Comparison of ENCODE assay signal across 20 cellular contexts in the genomic region with DNA sequence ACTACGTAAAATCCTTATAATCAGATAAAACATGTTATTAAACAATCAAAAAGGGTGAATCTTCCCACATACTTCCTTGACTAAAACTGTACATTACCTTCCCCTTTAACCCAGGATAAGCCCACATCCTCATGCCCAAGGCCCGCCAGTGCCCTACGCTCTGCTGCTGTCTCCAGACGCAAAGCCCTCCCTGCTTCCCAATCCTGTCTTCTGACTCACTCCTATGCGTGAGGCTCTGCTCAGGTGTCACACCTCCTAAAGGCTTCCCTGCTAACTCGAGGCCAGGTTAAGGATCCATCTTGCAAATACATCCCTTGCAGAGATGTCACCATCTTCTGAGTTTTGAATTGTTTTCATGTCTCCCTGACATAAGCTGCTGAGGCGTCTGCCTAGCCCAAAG.
A peak's percentile ranks its signal among the peaks of the same experiment; 100 is the strongest.
DNase-seq lines count a peak whose midpoint lies in the region; ATAC-seq and TF ChIP-seq lines count a peak whose summit lies in the region.
"Had no signal": no experiment of that assay in that cellular context is flagged by ENCODE, and none has a peak within 500 bp of the region (broad histone marks: within the 10 kb centered on the region; RNA-seq: fewer than 3 reads in every experiment).

No MANE protein-coding gene starts in this region.

- H3K4me1 ChIP-seq in RWPE2 (ENCODE audit: insufficient read depth, poor library complexity, severe bottlenecking) (no peaks in the 10 kb centered on the region), ectodermal cell (ENCODE audit: control insufficient read depth, insufficient read depth, low read length) (peaks cover 37% of the 10 kb centered on the region), smooth muscle cell (ENCODE audit: low read depth) (peaks cover 20% of the 10 kb centered on the region)
- H3K4me1 ChIP-seq: left lung had no signal

- H3K36me3 ChIP-seq in RWPE2 (ENCODE audit: low read depth): no peaks in the 10 kb centered on the region
- no peaks in the 10 kb centered on the region for H3K36me3 ChIP-seq in ectodermal cell (ENCODE audit: control insufficient read depth, insufficient read depth, low read length)
- no peaks in the 10 kb centered on the region for H3K36me3 ChIP-seq in smooth muscle cell (ENCODE audit: low read depth)
- H3K36me3 ChIP-seq: heart left ventricle had no signal

- ATAC-seq in RWPE2 (ENCODE audit: low read depth): peak; percentile 72; the same call in 2 of the 3 replicates
- ATAC-seq in HG03196 (IDR thresholded peaks at IDR 0.05; ENCODE audit: unreplicated experiment): no peak
- ATAC-seq: activated naive CD8-positive, alpha-beta T cell treated with anti-CD3 and anti-CD28 coated beads, Interleukin-2, amount 50 U/mL, for 24 hours; mucosa of descending colon had no signal

- no peak overlapping the region for H2AFZ ChIP-seq in smooth muscle cell (ENCODE audit: low read depth)

- H3F3A ChIP-seq in smooth muscle cell (ENCODE audit: low read depth): peaks cover 4% of the 10 kb centered on the region

- H3K4me2 ChIP-seq in smooth muscle cell: peak overlapping the region; percentile 51
- H3K4me2 ChIP-seq: BLaER1 had no signal

- TF ChIP-seq CTCF in RWPE2 (IDR thresholded peaks at IDR 0.05; ENCODE audit: poor library complexity, severe bottlenecking): no peak
- TF ChIP-seq CTCF in smooth muscle cell (IDR thresholded peaks at IDR 0.05; ENCODE audit: borderline replicate concordance, insufficient read depth, poor library complexity, severe bottlenecking): no peak

- H3K27me3 ChIP-seq in RWPE2 (ENCODE audit: insufficient read depth, poor library complexity, severe bottlenecking) (no peaks in the 10 kb centered on the region), ectodermal cell (ENCODE audit: control insufficient read depth, insufficient read depth, low read length, poor library complexity, severe bottlenecking) (no peaks in the 10 kb centered on the region), layer of hippocampus (ENCODE audit: control insufficient read depth, insufficient read depth, low read length) (no peaks in the 10 kb centered on the region), smooth muscle cell (ENCODE audit: low read depth) (no peaks in the 10 kb centered on the region)
- H3K27me3 ChIP-seq: BLaER1, heart left ventricle, left lung had no signal

- H3K4me3 ChIP-seq in RWPE2 (ENCODE audit: severe bottlenecking): no peak overlapping the region
- H3K4me3 ChIP-seq in ectodermal cell (ENCODE audit: insufficient read depth, low read depth, low read length): no peak overlapping the region
- no peak overlapping the region for H3K4me3 ChIP-seq in smooth muscle cell
- H3K4me3 ChIP-seq: BLaER1, heart left ventricle, left lung, mucosa of descending colon had no signal

- DNase-seq in RWPE2 (ENCODE audit: low spot score) (no peak), smooth muscle cell (lab: John Stamatoyannopoulos, UW; ENCODE audit: unreplicated experiment) (no peak), DMS53 (lab: John Stamatoyannopoulos, UW) (no peak), SIG-M5 treated with dmso at 0.1 percent for 504 hours (lab: John Stamatoyannopoulos, UW; ENCODE audit: unreplicated experiment) (no peak)
- DNase-seq: activated gamma-delta T cell treated with Interleukin-2 at 50 U/mL for 16 hours; activated naive CD8-positive, alpha-beta T cell treated with anti-CD3 and anti-CD28 coated beads, Interleukin-2, amount 50 U/mL, for 24 hours; cortex of kidney; DMS79; HCEC 1CT; heart left ventricle; left lung; mucosa of descending colon; NCI-H1092; NCI-H1930; NCI-H2227 treated with DMSO at 0.1 percent for 48 hours; nephron progenitor cell had no signal

- H3K79me2 ChIP-seq in smooth muscle cell (ENCODE audit: low read depth): peaks cover 35% of the 10 kb centered on the region

- no peaks in the 10 kb centered on the region for H3K9me3 ChIP-seq in RWPE2 (ENCODE audit: severe bottlenecking)
- H3K9me3 ChIP-seq in ectodermal cell (ENCODE audit: control insufficient read depth, low read length): no peaks in the 10 kb centered on the region
- H3K9me3 ChIP-seq in smooth muscle cell (replicated peaks; ENCODE audit: low read depth): no peaks in the 10 kb centered on the region
- H3K9me3 ChIP-seq: BLaER1, heart left ventricle, left lung, mucosa of descending colon had no signal

- peak overlapping the region; percentile 6 for H3K9ac ChIP-seq in smooth muscle cell (ENCODE audit: low read depth)
- H3K9ac ChIP-seq: BLaER1 had no signal

- WGBS in ectodermal cell, 2 experiments: 78 to 80% methylated on average over 7 of the region's 7 CpGs
- 61% methylated on average over 7 of the region's 7 CpGs for WGBS in smooth muscle cell (ENCODE audit: low lambda C conversion rate)

- peaks cover 73% of the 10 kb centered on the region for H4K20me1 ChIP-seq in smooth muscle cell (ENCODE audit: low read depth)

- H3K27ac ChIP-seq in RWPE2 (ENCODE audit: poor library complexity, severe bottlenecking) (no peak overlapping the region), ectodermal cell (ENCODE audit: insufficient read depth, low read depth, low read length, poor library complexity, severe bottlenecking) (peak overlapping the region; percentile 96), layer of hippocampus (ENCODE audit: low read depth, low read length) (peak overlapping the region; percentile 92), smooth muscle cell (ENCODE audit: low read depth) (peak overlapping the region; percentile 68)
- H3K27ac ChIP-seq: BLaER1, heart left ventricle, left lung had no signal
